Comparison of ENCODE assay signal across 1 cellular context in genomic region chr4:120923201-120923522, GRCh38.
TF ChIP-seq lines count a peak whose summit lies in the region.

No MANE protein-coding gene starts in this region.

TF ChIP-seq in HEK293, 187 proteins besides CTCF, POLR2A, EP300 and RAD21 (continued from another document):
- TF ChIP-seq ZBTB48 (tag by site-specific recombination; IDR thresholded peaks at IDR 0.05): no peak
- TF ChIP-seq ZNF10 (tag by site-specific recombination; IDR thresholded peaks at IDR 0.05): no peak
- TF ChIP-seq ZNF707 (tag by site-specific recombination; IDR thresholded peaks at IDR 0.05): no peak
